2 cellular contexts compared by ENCODE assay signal in genomic region chr17:30238003-30238344, GRCh38.
TF ChIP-seq lines count a peak whose summit lies in the region.

No MANE protein-coding gene starts in this region.

TF ChIP-seq in HEK293, 187 proteins besides CTCF, POLR2A, EP300 and RAD21:
- TF ChIP-seq KLF16 (tag by site-specific recombination; IDR thresholded peaks at IDR 0.05) (no peak), ZNF561 (tag by site-specific recombination; IDR thresholded peaks at IDR 0.05; ENCODE audit: borderline replicate concordance) (no peak), ZNF362 (tag by site-specific recombination; IDR thresholded peaks at IDR 0.05) (no peak), ZSCAN23 (tag by site-specific recombination; IDR thresholded peaks at IDR 0.05) (no peak), RBAK (tag by site-specific recombination; IDR thresholded peaks at IDR 0.05) (no peak), ZFP41 (tag by site-specific recombination; IDR thresholded peaks at IDR 0.05; ENCODE audit: borderline replicate concordance) (no peak), ZNF639 (tag by site-specific recombination; IDR thresholded peaks at IDR 0.05) (no peak), ZNF449 (tag by site-specific recombination; IDR thresholded peaks at IDR 0.05) (no peak), ZNF501 (tag by site-specific recombination; IDR thresholded peaks at IDR 0.05) (no peak), MYNN (tag by site-specific recombination; IDR thresholded peaks at IDR 0.05; ENCODE audit: borderline replicate concordance) (no peak), PRDM10 (tag by site-specific recombination; IDR thresholded peaks at IDR 0.05) (peak; percentile 95), SP2 (tag by site-specific recombination; IDR thresholded peaks at IDR 0.05) (0 out of 2 replicates have a peak, but pooled peaks have one; percentile 5)
TF ChIP-seq in HEK293: peak in this region for 2.

TF ChIP-seq in H1, 55 proteins besides CTCF, POLR2A, EP300 and RAD21:
- no peak for TF ChIP-seq TEAD4 (IDR thresholded peaks at IDR 0.05; ENCODE audit: low read depth, low read length)
- TF ChIP-seq SUZ12 (IDR thresholded peaks at IDR 0.05; ENCODE audit: low read length) = 0 out of 2 replicates have a peak, but pooled peaks have one; percentile 21
- no peak for TF ChIP-seq CTBP2 (IDR thresholded peaks at IDR 0.05; ENCODE audit: borderline replicate concordance, insufficient read depth, insufficient read length, low read length)
- no peak for TF ChIP-seq SP1 (IDR thresholded peaks at IDR 0.05; ENCODE audit: low read depth, low read length)
